16 cellular contexts compared by ENCODE assay signal in the genomic region with DNA sequence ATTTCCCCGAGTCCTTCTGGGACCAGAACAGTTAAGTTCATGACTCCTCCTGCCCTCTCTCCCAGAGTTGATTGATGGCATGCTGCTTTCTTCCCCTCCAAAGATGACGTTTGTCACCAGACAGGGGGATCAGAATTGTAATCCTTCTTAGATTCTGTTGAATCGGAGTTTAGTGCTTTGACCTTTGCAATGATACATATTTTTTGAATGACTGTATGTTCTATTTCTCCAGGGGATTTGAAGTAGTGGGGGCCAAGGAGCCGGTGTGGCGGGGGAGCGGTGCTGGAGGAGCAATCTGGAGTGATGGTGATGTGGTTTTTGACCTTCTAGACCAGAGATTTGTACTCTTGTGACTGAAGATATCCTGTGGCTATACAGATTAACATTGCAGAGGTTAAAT.
"Had no signal": no experiment of that assay in that cellular context is flagged by ENCODE, and none has a peak within 500 bp of the region (broad histone marks: within the 10 kb centered on the region; RNA-seq: fewer than 3 reads in every experiment).

No MANE protein-coding gene starts in this region.

- H3K4me3 Mint-ChIP-seq: naive thymus-derived CD8-positive, alpha-beta T cell; stimulated activated effector memory CD8-positive, alpha-beta T cell treated with anti-CD3 and anti-CD28 coated beads, Interleukin-12 subunit alpha, Interleukin-12 subunit beta, amount 100 ng/mL, for 72 hours had no signal

- H3K27me3 ChIP-seq: foreskin keratinocyte, tibial artery, upper lobe of left lung, uterus had no signal

- H3K27ac Mint-ChIP-seq: naive thymus-derived CD8-positive, alpha-beta T cell; stimulated activated effector memory CD8-positive, alpha-beta T cell treated with anti-CD3 and anti-CD28 coated beads, Interleukin-12 subunit alpha, Interleukin-12 subunit beta, amount 100 ng/mL, for 72 hours had no signal

- FAIRE-seq: endometrium had no signal

- DNase-seq: effector memory CD4-positive, alpha-beta T cell; foreskin keratinocyte; left colon; left ventricle myocardium superior; mucosa of descending colon; naive thymus-derived CD8-positive, alpha-beta T cell; posterior cingulate gyrus; right cardiac atrium; stimulated activated CD4-positive, alpha-beta T cell treated with anti-CD3 and anti-CD28 coated beads, Interleukin-4, amount 100 ng/mL, for 1 hour; stimulated activated CD8-positive, alpha-beta memory T cell treated with anti-CD3 and anti-CD28 coated beads, Interleukin-4, amount 100 ng/mL, for 48 hours; stimulated activated naive CD8-positive, alpha-beta T cell treated with anti-CD3 and anti-CD28 coated beads, Interleukin-15, Interleukin-2, amounts not matched to agents 100 U/mL and 50 U/mL, for 24 hours; tibial artery; uterus had no signal

- H3K4me1 Mint-ChIP-seq: naive thymus-derived CD8-positive, alpha-beta T cell; stimulated activated effector memory CD8-positive, alpha-beta T cell treated with anti-CD3 and anti-CD28 coated beads, Interleukin-12 subunit alpha, Interleukin-12 subunit beta, amount 100 ng/mL, for 72 hours had no signal

- H3K9me3 ChIP-seq: mucosa of descending colon, tibial artery, upper lobe of left lung, uterus had no signal

- H3K9me3 Mint-ChIP-seq: naive thymus-derived CD8-positive, alpha-beta T cell; stimulated activated effector memory CD8-positive, alpha-beta T cell treated with anti-CD3 and anti-CD28 coated beads, Interleukin-12 subunit alpha, Interleukin-12 subunit beta, amount 100 ng/mL, for 72 hours had no signal

- H3K4me1 ChIP-seq: foreskin keratinocyte, tibial artery, upper lobe of left lung, uterus had no signal

- H3K27ac ChIP-seq: foreskin keratinocyte, tibial artery, upper lobe of left lung, uterus had no signal

- H3K36me3 Mint-ChIP-seq: naive thymus-derived CD8-positive, alpha-beta T cell; stimulated activated effector memory CD8-positive, alpha-beta T cell treated with anti-CD3 and anti-CD28 coated beads, Interleukin-12 subunit alpha, Interleukin-12 subunit beta, amount 100 ng/mL, for 72 hours had no signal

- H3K4me3 ChIP-seq: mucosa of descending colon, tibial artery, upper lobe of left lung, uterus had no signal

- H3K36me3 ChIP-seq: tibial artery, upper lobe of left lung, uterus had no signal

- ATAC-seq: foreskin keratinocyte; left colon; left ventricle myocardium superior; mucosa of descending colon; naive thymus-derived CD8-positive, alpha-beta T cell; stimulated activated naive CD8-positive, alpha-beta T cell treated with anti-CD3 and anti-CD28 coated beads, Interleukin-15, Interleukin-2, amounts not matched to agents 100 U/mL and 50 U/mL, for 24 hours had no signal
